Comparison of ENCODE assay signal across 1 cellular context in genomic region chr4:110371016-110371795, GRCh38.
A peak's percentile ranks its signal among the peaks of the same experiment; 100 is the strongest.
TF ChIP-seq lines count a peak whose summit lies in the region.

No MANE protein-coding gene starts in this region.

TF ChIP-seq in HepG2, 621 proteins besides CTCF, POLR2A, EP300 and RAD21 (continued from another document):
- no peak for TF ChIP-seq FUBP1 (CRISPR knock-in tag; IDR thresholded peaks at IDR 0.05; ENCODE audit: borderline replicate concordance)
- TF ChIP-seq ZBTB40 (IDR thresholded peaks at IDR 0.05): 0 out of 2 replicates have a peak, but pooled peaks have one; percentile 18
- no peak for TF ChIP-seq ZBTB40 (CRISPR knock-in tag; IDR thresholded peaks at IDR 0.05)
- TF ChIP-seq MAFF (IDR thresholded peaks at IDR 0.05; ENCODE audit: low read depth, low read length): peak; percentile 30; the same call in 1 of the 2 replicates
- no peak for TF ChIP-seq ZKSCAN5 (CRISPR knock-in tag; IDR thresholded peaks at IDR 0.05)
- TF ChIP-seq ZNF431 (CRISPR knock-in tag; IDR thresholded peaks at IDR 0.05; ENCODE audit: borderline replicate concordance, low read depth): no peak
- TF ChIP-seq ZBTB43 (CRISPR knock-in tag; conservative IDR thresholded peaks at IDR 0.05): no peak
- no peak for TF ChIP-seq ZFP41 (CRISPR knock-in tag; IDR thresholded peaks at IDR 0.05; ENCODE audit: borderline replicate concordance)
